1 cellular context compared by ENCODE assay signal in genomic region chr19:18281082-18282020, GRCh38.
TF ChIP-seq lines count a peak whose summit lies in the region.

Gene JUND (minus strand): TSS chr19:18281622. CDS start chr19:18281484, 138 bp downstream.

TF ChIP-seq in SK-N-SH, 30 proteins besides CTCF, POLR2A, EP300 and RAD21 (continued from another document):
- peak; percentile 96 for TF ChIP-seq PBX3 (IDR thresholded peaks at IDR 0.05)
- TF ChIP-seq MAX (IDR thresholded peaks at IDR 0.05; ENCODE audit: low read depth): peak; percentile 14
- no peak for TF ChIP-seq TEAD4 (IDR thresholded peaks at IDR 0.05; ENCODE audit: borderline replicate concordance, insufficient read depth)
- no peak for TF ChIP-seq GATA2 (CRISPR knock-in tag; IDR thresholded peaks at IDR 0.05)
- peak; percentile 96 for TF ChIP-seq POLR2AphosphoS5 (IDR thresholded peaks at IDR 0.05; ENCODE audit: low read depth, low read length)
- no peak for TF ChIP-seq NFIC (IDR thresholded peaks at IDR 0.05; ENCODE audit: borderline replicate concordance)
- TF ChIP-seq IRF3 (IDR thresholded peaks at IDR 0.05; ENCODE audit: low read depth, low read length): no peak
- no peak for TF ChIP-seq RFX5 (IDR thresholded peaks at IDR 0.05; ENCODE audit: low read length)
- TF ChIP-seq MEF2A (IDR thresholded peaks at IDR 0.05; ENCODE audit: borderline replicate concordance, low read depth): no peak
- TF ChIP-seq YY1 (IDR thresholded peaks at IDR 0.05; ENCODE audit: low read depth): no peak
- no peak for TF ChIP-seq CHD2 (IDR thresholded peaks at IDR 0.05; ENCODE audit: low read length, partially characterized antibody)
TF ChIP-seq in SK-N-SH: peak in this region for 7.
